ENCODE assay signal across 17 cellular contexts in the genomic region with DNA sequence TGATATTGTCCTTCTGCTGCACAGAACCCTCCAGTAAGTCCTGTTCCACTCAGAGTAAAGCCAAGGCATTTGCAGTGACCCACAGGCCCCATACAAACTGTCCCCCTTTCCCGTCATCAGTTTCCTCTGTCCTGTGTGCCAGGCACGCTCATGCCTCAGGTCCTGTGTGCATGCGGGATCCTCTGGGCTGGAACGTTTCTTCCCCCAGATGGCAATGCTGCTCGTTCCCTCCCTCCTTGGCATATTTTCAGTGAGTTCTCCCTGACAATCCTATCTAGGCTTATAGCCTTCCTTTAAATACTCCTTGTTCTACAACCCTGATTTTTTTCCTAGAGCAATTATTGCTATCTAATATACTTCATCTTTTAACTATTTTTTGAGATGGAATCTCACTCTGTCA. TPM values are rescaled to one million over a fixed set of nuclear protein-coding genes. Genes with fewer than 3 reads are reported as not detected.
DNase-seq lines count a peak whose midpoint lies in the region; ATAC-seq and TF ChIP-seq lines count a peak whose summit lies in the region.
"Had no signal": no experiment of that assay in that cellular context is flagged by ENCODE, and none has a peak within 500 bp of the region (broad histone marks: within the 10 kb centered on the region; RNA-seq: fewer than 3 reads in every experiment).

No MANE protein-coding gene starts in this region.

- H3K4me1 Mint-ChIP-seq in type B pancreatic cell (ENCODE audit: unreplicated experiment): peaks cover 37% of the 10 kb centered on the region

- DNase-seq in Right ventricle myocardium superior (no peak), left cardiac atrium (no peak), body of pancreas (no peak), right cardiac atrium (no peak), type B pancreatic cell (ENCODE audit: extremely low spot score, unreplicated experiment) (no peak), GM03348 (ENCODE audit: low spot score) (no peak), SW 1271 (lab: John Stamatoyannopoulos, UW) (no peak)
- DNase-seq: activated CD4-positive, alpha-beta T cell treated with anti-CD3 and anti-CD28 coated beads, Interleukin-2, amount 50 U/mL, for 1 hour; activated T-cell treated with anti-CD3 and anti-CD28 coated beads, Interleukin-2, amount 50 U/mL, for 1 hour; Karpas-422; midbrain; NCI-H1417; occipital lobe had no signal

- no peaks in the 10 kb centered on the region for H3K9me3 Mint-ChIP-seq in type B pancreatic cell
- H3K9me3 Mint-ChIP-seq: central memory CD8-positive, alpha-beta T cell; stimulated activated memory B cell treated with anti-CD40 and anti-IgM and Interleukin-4, amounts not matched to agents 10 μg/mL and 1 μg/mL and 100 μg/mL, for 72 hours had no signal

- H3K27me3 ChIP-seq in body of pancreas: no peaks in the 10 kb centered on the region
- no peaks in the 10 kb centered on the region for H3K27me3 ChIP-seq in right cardiac atrium (ENCODE audit: control insufficient read depth, insufficient read depth)

- peaks cover 6% of the 10 kb centered on the region for H3K36me3 Mint-ChIP-seq in type B pancreatic cell

- no peaks in the 10 kb centered on the region for H3K27me3 Mint-ChIP-seq in type B pancreatic cell
- H3K27me3 Mint-ChIP-seq: central memory CD8-positive, alpha-beta T cell; stimulated activated memory B cell treated with anti-CD40 and anti-IgM and Interleukin-4, amounts not matched to agents 10 μg/mL and 1 μg/mL and 100 μg/mL, for 72 hours had no signal

- WGBS in body of pancreas, 2 donors: 45 to 56% methylated on average over 5 of the region's 5 CpGs
- 59% methylated on average over 5 of the region's 5 CpGs for WGBS in right cardiac atrium

- intact Hi-C loops in Right ventricle myocardium superior (cut with DNase I): no loop called here
- intact Hi-C loops in left cardiac atrium (cut with DNase I): no loop called here
- intact Hi-C loops in body of pancreas (cut with DNase I): loop anchor here (10.0 kb wide), 1 partner anchor 64 kb away; no protein-coding TSS in a partner anchor
- intact Hi-C loops in right cardiac atrium (cut with DNase I): loop anchor here in 1 of 4 donors (10.0 kb wide), 1 partner anchor 54 kb away; no protein-coding TSS in a partner anchor

- peak overlapping the region; percentile 98 for H3K27ac Mint-ChIP-seq in type B pancreatic cell
- H3K27ac Mint-ChIP-seq: stimulated activated memory B cell treated with anti-CD40 and anti-IgM and Interleukin-4, amounts not matched to agents 10 μg/mL and 1 μg/mL and 100 μg/mL, for 72 hours had no signal

- H3K27ac ChIP-seq in body of pancreas (peak overlapping the region in 3 of 4 donors; percentile 26 to 88 (median 64)), right cardiac atrium (ENCODE audit: low read length) (peak overlapping the region; percentile 43)
- H3K27ac ChIP-seq: HL-60 had no signal

- peak overlapping the region; percentile 16 for H3K4me3 Mint-ChIP-seq in type B pancreatic cell
- H3K4me3 Mint-ChIP-seq: central memory CD8-positive, alpha-beta T cell; stimulated activated memory B cell treated with anti-CD40 and anti-IgM and Interleukin-4, amounts not matched to agents 10 μg/mL and 1 μg/mL and 100 μg/mL, for 72 hours had no signal

- no peak for TF ChIP-seq POLR2A in body of pancreas (IDR thresholded peaks at IDR 0.05)

- ATAC-seq in Right ventricle myocardium superior (ENCODE audit: poor library complexity): peak; percentile 24
- no peak for ATAC-seq in left cardiac atrium
- ATAC-seq in body of pancreas: no peak
- no peak for ATAC-seq in right cardiac atrium
- ATAC-seq in HG03045 (IDR thresholded peaks at IDR 0.05; ENCODE audit: unreplicated experiment): no peak
- ATAC-seq: stimulated activated memory B cell treated with anti-CD40 and anti-IgM and Interleukin-4, amounts not matched to agents 10 μg/mL and 1 μg/mL and 100 μg/mL, for 72 hours had no signal

- peaks cover 51% of the 10 kb centered on the region for H3K4me1 ChIP-seq in body of pancreas
- peaks cover 5% of the 10 kb centered on the region for H3K4me1 ChIP-seq in right cardiac atrium (ENCODE audit: control insufficient read depth, insufficient read depth, low read length)

- H3K36me3 ChIP-seq in body of pancreas (replicated peaks in 1 of 2; ENCODE audit: insufficient read depth in 1 of 2, low read depth in 2 of 2): no peaks in the 10 kb centered on the region

- no peaks in the 10 kb centered on the region for H3K9me3 ChIP-seq in body of pancreas
- no peaks in the 10 kb centered on the region for H3K9me3 ChIP-seq in right cardiac atrium (ENCODE audit: control insufficient read depth, low read length)

- TF ChIP-seq CTCF in body of pancreas (IDR thresholded peaks at IDR 0.05) (no peak), type B pancreatic cell (conservative IDR thresholded peaks at IDR 0.05) (no peak)

- no peak overlapping the region for H3K4me3 ChIP-seq in body of pancreas
- H3K4me3 ChIP-seq in right cardiac atrium (ENCODE audit: low read length): no peak overlapping the region

RNA-seq across cellular contexts. Expression of gene OPA3, which starts 5.7 kb away (rescaled TPM):
- total RNA-seq in Right ventricle myocardium superior (22.8 TPM), left cardiac atrium (10 to 100 TPM; 19.1 to 27.1 TPM), body of pancreas (10 to 100 TPM in 1 of 2 donors, 1 to 10 TPM in 1; 4.2 to 22.7 TPM), right cardiac atrium (10 to 100 TPM; 20.7 to 27.6 (median 24.1) TPM), type B pancreatic cell (ENCODE audit: low replicate concordance) (10.1 and 16.2 TPM in 2 replicates)
- 17.5 TPM for polyA plus RNA-seq in right cardiac atrium

RNA-seq across cellular contexts. Expression of gene GPR4, which starts 23.2 kb away (rescaled TPM):
- total RNA-seq in Right ventricle myocardium superior: 5.3 TPM
- 10 to 100 TPM in 1 of 2 donors, 1 to 10 TPM in 1; 5.2 to 17.7 TPM for total RNA-seq in left cardiac atrium
- 1 to 10 TPM in 1 of 2 donors, under 1 TPM in 1; 0.99 to 1.3 TPM for total RNA-seq in body of pancreas
- total RNA-seq in right cardiac atrium: 10 to 100 TPM in 1 of 4 donors, 1 to 10 TPM in 3; 3.7 to 11.3 (median 4.7) TPM
- 7.7 TPM for polyA plus RNA-seq in right cardiac atrium
- total RNA-seq in type B pancreatic cell (ENCODE audit: low replicate concordance): not detected in 2 replicates
